ENCODE assay signal across 11 cellular contexts in genomic region chr5:32283539-32284377, GRCh38. TPM values are rescaled to one million over a fixed set of nuclear protein-coding genes. Genes with fewer than 3 reads are reported as not detected.
DNase-seq lines count a peak whose midpoint lies in the region; ATAC-seq, FAIRE-seq and TF ChIP-seq lines count a peak whose summit lies in the region.
"Had no signal": no experiment of that assay in that cellular context is flagged by ENCODE, and none has a peak within 500 bp of the region (broad histone marks: within the 10 kb centered on the region; RNA-seq: fewer than 3 reads in every experiment).

No MANE protein-coding gene starts in this region.

- no peak for TF ChIP-seq EP300 in GM12878 (IDR thresholded peaks at IDR 0.05; ENCODE audit: borderline replicate concordance in 1 of 2, control insufficient read depth in 1 of 2, low read depth in 2 of 2, low read length in 2 of 2)

- H3K4me2 ChIP-seq in GM12878 (ENCODE audit: control insufficient read depth, insufficient read depth), result 0 out of 2 replicates have a peak overlapping the region, but pooled peaks have one; percentile 8
- H3K4me2 ChIP-seq: BLaER1 treated with 17β-estradiol and CSF1 and Interleukin-3, amounts not matched to agents 10 nM and 100 nM had no signal

- H3K36me3 ChIP-seq in GM12878 (ENCODE audit: control insufficient read depth in 2 of 2, insufficient read depth in 2 of 2, low read length in 1 of 2) (no peaks in the 10 kb centered on the region), colonic mucosa (no peaks in the 10 kb centered on the region)
- H3K36me3 ChIP-seq: upper lobe of left lung had no signal

- CTCF ChIA-PET in GM12878 (lab: Yijun Ruan, JAX), result interaction anchor here (0.5 to 1.7 kb wide), 6 partner anchors 11 to 132 kb away, joined by 3 to 5 read pairs (median 3); no protein-coding TSS in a partner anchor

- H3K27ac ChIP-seq in GM12878 (ENCODE audit: control insufficient read depth, insufficient read depth) (no peak overlapping the region), colonic mucosa (no peak overlapping the region)
- H3K27ac ChIP-seq: BLaER1 treated with 17β-estradiol and CSF1 and Interleukin-3, amounts not matched to agents 10 nM and 100 nM had no signal

- H3K4me1 Mint-ChIP-seq in activated T-cell treated with anti-CD3 and anti-CD28 coated beads, Interleukin-2, amount 50 U/mL, for 4 hours (ENCODE audit: low read depth), result peaks cover 52% of the 10 kb centered on the region
- H3K4me1 Mint-ChIP-seq in stimulated activated memory B cell treated with anti-CD40 and anti-IgM and Interleukin-4, amounts not matched to agents 10 μg/mL and 1 μg/mL and 100 μg/mL, for 72 hours, result peaks cover 36% of the 10 kb centered on the region
- H3K4me1 Mint-ChIP-seq in progenitor cell of endocrine pancreas (ENCODE audit: low read depth), result peaks cover 30% of the 10 kb centered on the region

- TF ChIP-seq CTCF in GM12878 (IDR thresholded peaks at IDR 0.05 in 2 of 3, conservative IDR thresholded peaks at IDR 0.05 in 1 of 3; ENCODE audit: control insufficient read depth in 2 of 3, extremely low read depth in 1 of 3, insufficient read depth in 1 of 3, low read depth in 3 of 3, low read length in 3 of 3) (no peak), colonic mucosa (IDR thresholded peaks at IDR 0.05) (no peak), progenitor cell of endocrine pancreas (IDR thresholded peaks at IDR 0.05; ENCODE audit: unreplicated experiment) (no peak)

- H4K20me1 ChIP-seq in GM12878 (ENCODE audit: control insufficient read depth, insufficient read depth), result no peaks in the 10 kb centered on the region

- no peak overlapping the region for H3K4me3 ChIP-seq in GM12878
- H3K4me3 ChIP-seq in colonic mucosa, result no peak overlapping the region
- H3K4me3 ChIP-seq: BLaER1 treated with 17β-estradiol and CSF1 and Interleukin-3, amounts not matched to agents 10 nM and 100 nM; upper lobe of left lung had no signal

- peak; percentile 58 to 74 for ATAC-seq in activated T-cell treated with anti-CD3 and anti-CD28 coated beads, Interleukin-2, amount 50 U/mL, for 4 hours
- ATAC-seq in HG03139 (IDR thresholded peaks at IDR 0.05; ENCODE audit: unreplicated experiment) (peak; percentile 48), GM12878 (peak; percentile 52)
- peak; percentile 58 for ATAC-seq in stimulated activated memory B cell treated with anti-CD40 and anti-IgM and Interleukin-4, amounts not matched to agents 10 μg/mL and 1 μg/mL and 100 μg/mL, for 72 hours

- H3K79me2 ChIP-seq in GM12878 (ENCODE audit: control insufficient read depth, insufficient read depth, low read length), result peaks cover 6% of the 10 kb centered on the region

- H3K9ac ChIP-seq in GM12878 (ENCODE audit: control insufficient read depth, insufficient read depth, low read length) (no peak overlapping the region), colonic mucosa (ENCODE audit: low read depth in 2 of 2, low read length in 2 of 2) (no peak overlapping the region)
- H3K9ac ChIP-seq: BLaER1 treated with 17β-estradiol and CSF1 and Interleukin-3, amounts not matched to agents 10 nM and 100 nM had no signal

- no TSS peak for BruUV-seq in GM12878 (replicated peaks; lab: Mats Ljungman, UMichigan)

- no peaks in the 10 kb centered on the region for H3K27me3 Mint-ChIP-seq in activated T-cell treated with anti-CD3 and anti-CD28 coated beads, Interleukin-2, amount 50 U/mL, for 4 hours (ENCODE audit: low read depth)
- no peaks in the 10 kb centered on the region for H3K27me3 Mint-ChIP-seq in stimulated activated memory B cell treated with anti-CD40 and anti-IgM and Interleukin-4, amounts not matched to agents 10 μg/mL and 1 μg/mL and 100 μg/mL, for 72 hours
- no peaks in the 10 kb centered on the region for H3K27me3 Mint-ChIP-seq in progenitor cell of endocrine pancreas

- SMC1A ChIA-PET in GM12878 (lab: Charles Lee; ENCODE audit: uncharacterized antibody, unreplicated experiment), result interaction anchor here (0.6 to 4.8 kb wide), 10 partner anchors 9 to 52 kb away, joined by 3 to 30 read pairs (median 4); no protein-coding TSS in a partner anchor

- H3K27me3 ChIP-seq in GM12878 (replicated peaks in 1 of 2; ENCODE audit: control insufficient read depth in 2 of 2, insufficient read depth in 2 of 2, low read length in 1 of 2), result no peaks in the 10 kb centered on the region
- no peaks in the 10 kb centered on the region for H3K27me3 ChIP-seq in colonic mucosa
- H3K27me3 ChIP-seq: BLaER1 treated with 17β-estradiol and CSF1 and Interleukin-3, amounts not matched to agents 10 nM and 100 nM; upper lobe of left lung had no signal

- H2AFZ ChIP-seq in GM12878 (ENCODE audit: control insufficient read depth, low read depth, low read length), result no peak overlapping the region

- no peak overlapping the region for H3K27ac Mint-ChIP-seq in stimulated activated memory B cell treated with anti-CD40 and anti-IgM and Interleukin-4, amounts not matched to agents 10 μg/mL and 1 μg/mL and 100 μg/mL, for 72 hours
- H3K27ac Mint-ChIP-seq in progenitor cell of endocrine pancreas, result no peak overlapping the region

- H3K9me3 ChIP-seq in GM12878 (replicated peaks; ENCODE audit: control insufficient read depth, insufficient read depth, low read length) (no peaks in the 10 kb centered on the region), colonic mucosa (no peaks in the 10 kb centered on the region)
- H3K9me3 ChIP-seq: upper lobe of left lung had no signal

- no peaks in the 10 kb centered on the region for H3K9me3 Mint-ChIP-seq in activated T-cell treated with anti-CD3 and anti-CD28 coated beads, Interleukin-2, amount 50 U/mL, for 4 hours
- H3K9me3 Mint-ChIP-seq in stimulated activated memory B cell treated with anti-CD40 and anti-IgM and Interleukin-4, amounts not matched to agents 10 μg/mL and 1 μg/mL and 100 μg/mL, for 72 hours, result no peaks in the 10 kb centered on the region
- peaks cover 3% of the 10 kb centered on the region for H3K9me3 Mint-ChIP-seq in progenitor cell of endocrine pancreas (ENCODE audit: low read depth)

- 91% methylated on average over 9 of the region's 9 CpGs for WGBS in GM12878 (ENCODE audit: insufficient coverage, insufficient replicate concordance, low lambda C conversion rate, missing lambda C conversion rate)

- H3K4me1 ChIP-seq in GM12878 (ENCODE audit: control insufficient read depth, insufficient read depth, low read length), result peaks cover 28% of the 10 kb centered on the region
- H3K4me1 ChIP-seq in colonic mucosa, result no peaks in the 10 kb centered on the region

- RAD21 ChIA-PET in GM12878 (lab: Charles Lee; ENCODE audit: unreplicated experiment), result interaction anchor here (0.6 to 1.8 kb wide), 6 partner anchors 10 to 379 kb away, joined by 3 to 8 read pairs (median 4); no protein-coding TSS in a partner anchor

- in situ Hi-C loops in GM12878 (cut with MboI), result no loop called here

- TF ChIP-seq RAD21 in GM12878 (IDR thresholded peaks at IDR 0.05; ENCODE audit: insufficient read depth, low read depth, low read length), result no peak

- intact Hi-C loops in GM12878 (cut with micrococcal nuclease; ENCODE audit: unreplicated experiment) (loop anchor here (5.0 kb wide), 1 partner anchor 44 kb away; no protein-coding TSS in a partner anchor), colonic mucosa (cut with DNase I) (no loop called here)

- POLR2A ChIA-PET in GM12878 (lab: Charles Lee), result interaction anchor here (0.5 to 4.3 kb wide), 11 partner anchors 8 to 548 kb away, joined by 3 to 16 read pairs (median 3); no protein-coding TSS in a partner anchor

- DNase-seq in activated T-cell treated with anti-CD3 and anti-CD28 coated beads, Interleukin-2, amount 50 U/mL, for 4 hours, result no peak
- no peak for DNase-seq in activated T-cell treated with anti-CD3 and anti-CD28 coated beads, Interleukin-2, amount 50 U/mL, for 1 hour
- no peak for DNase-seq in GM12878 (ENCODE audit: low read depth, low spot score)
- DNase-seq in SKM-1 (lab: John Stamatoyannopoulos, UW; ENCODE audit: unreplicated experiment), result no peak
- no peak for DNase-seq in colonic mucosa
- DNase-seq in progenitor cell of endocrine pancreas (ENCODE audit: low spot score, unreplicated experiment), result no peak
- DNase-seq: Kasumi-1 had no signal

- peaks cover 2% of the 10 kb centered on the region for H3K36me3 Mint-ChIP-seq in activated T-cell treated with anti-CD3 and anti-CD28 coated beads, Interleukin-2, amount 50 U/mL, for 4 hours (ENCODE audit: insufficient read depth)
- peaks cover 20% of the 10 kb centered on the region for H3K36me3 Mint-ChIP-seq in stimulated activated memory B cell treated with anti-CD40 and anti-IgM and Interleukin-4, amounts not matched to agents 10 μg/mL and 1 μg/mL and 100 μg/mL, for 72 hours
- peaks cover 10% of the 10 kb centered on the region for H3K36me3 Mint-ChIP-seq in progenitor cell of endocrine pancreas (ENCODE audit: insufficient read depth)

- H3K4me3 Mint-ChIP-seq in activated T-cell treated with anti-CD3 and anti-CD28 coated beads, Interleukin-2, amount 50 U/mL, for 4 hours, result no peak overlapping the region
- H3K4me3 Mint-ChIP-seq in stimulated activated memory B cell treated with anti-CD40 and anti-IgM and Interleukin-4, amounts not matched to agents 10 μg/mL and 1 μg/mL and 100 μg/mL, for 72 hours, result no peak overlapping the region
- no peak overlapping the region for H3K4me3 Mint-ChIP-seq in progenitor cell of endocrine pancreas (ENCODE audit: low read depth)

- FAIRE-seq in GM12878 (lab: Jason Lieb, UNC), result no peak

- TF ChIP-seq POLR2A in GM12878 (IDR thresholded peaks at IDR 0.05; ENCODE audit: low read depth, low read length), result no peak

TF ChIP-seq in GM12878, 131 proteins besides CTCF, POLR2A, EP300 and RAD21 (continues in another document):
- TF ChIP-seq GABPA (IDR thresholded peaks at IDR 0.05; ENCODE audit: low read depth) (no peak), IKZF2 (IDR thresholded peaks at IDR 0.05) (peak in 1 of 2 experiments; percentile 21; a peak in 1 of 4 replicates)

RNA-seq across cellular contexts. Expression of gene MTMR12, which starts 29.0 kb away (rescaled TPM):
- total RNA-seq in activated T-cell treated with anti-CD3 and anti-CD28 coated beads, Interleukin-2, amount 50 U/mL, for 4 hours, result 10 to 100 TPM; 19.9 to 23.9 (median 22.8) TPM
- 50.7 and 65.2 TPM in 2 replicates for total RNA-seq in GM12878 (2013; cell fraction: nucleolus; rRNA removed)
- total RNA-seq in GM12878 (2014; rRNA removed) (17.1 and 19.3 TPM in 2 replicates), GM12878 (2014; rRNA removed; fragmentation: Illumina TruSeq; extraction: Trizol) (15.4 and 16.2 TPM in 2 replicates), GM12878 (2021) (21.7 and 25.7 TPM in 2 replicates), colonic mucosa (10 to 100 TPM; 23.2 to 23.8 TPM), progenitor cell of endocrine pancreas (30.6 and 30.9 TPM in 2 replicates)
- polyA plus RNA-seq in GM12878 (2011; ENCODE audit: low read depth), result 6.2 TPM
- polyA plus RNA-seq in GM12878 (2011; rRNA removed) (22.9 and 24.7 TPM in 2 replicates), GM12878 (2014; fragmentation: Illumina TruSeq; extraction: Trizol) (22.4 and 22.6 TPM in 2 replicates), GM12878 (2014; fragmentation: Nextera tagmentation; extraction: Ambion mirVana) (1 to 10 TPM; 5.0 to 8.1 TPM), GM12878 (2014; rRNA removed) (16.0 and 16.5 TPM in 2 replicates), GM12878 (2016; fragmentation: Nextera tagmentation; extraction: Ambion mirVana) (10 to 100 TPM; 10.8 to 12.7 TPM)
- 13.3 and 15.2 TPM in 2 replicates for polyA plus RNA-seq in GM12878 (2011; cell fraction: cytosol; rRNA removed)
- 9.5 and 11.1 TPM in 2 replicates for polyA plus RNA-seq in GM12878 (2011; cell fraction: nucleus; rRNA removed)
- 8.7 TPM in 2 replicates for polyA plus RNA-seq in GM12878 (2012)
- 19.7 and 33.3 TPM in 2 replicates for polyA minus RNA-seq in GM12878 (2011; rRNA and poly(A)+ RNA removed)
- polyA minus RNA-seq in GM12878 (2011; cell fraction: cytosol; rRNA and poly(A)+ RNA removed), result 9.6 and 12.2 TPM in 2 replicates
- polyA minus RNA-seq in GM12878 (2011; cell fraction: nucleus; rRNA and poly(A)+ RNA removed), result 13.5 and 23.0 TPM in 2 replicates
